ENCODE assay signal across 3 cellular contexts in genomic region chr19:11873762-11874161, GRCh38.
"Had no signal": no experiment of that assay in that cellular context is flagged by ENCODE, and none has a peak within 500 bp of the region (broad histone marks: within the 10 kb centered on the region; RNA-seq: fewer than 3 reads in every experiment).

No MANE protein-coding gene starts in this region.

- DNase-seq: GDM1, GF-D8 had no signal

- ATAC-seq: GM12878 had no signal
